1 cellular context compared by ENCODE assay signal in the genomic region with DNA sequence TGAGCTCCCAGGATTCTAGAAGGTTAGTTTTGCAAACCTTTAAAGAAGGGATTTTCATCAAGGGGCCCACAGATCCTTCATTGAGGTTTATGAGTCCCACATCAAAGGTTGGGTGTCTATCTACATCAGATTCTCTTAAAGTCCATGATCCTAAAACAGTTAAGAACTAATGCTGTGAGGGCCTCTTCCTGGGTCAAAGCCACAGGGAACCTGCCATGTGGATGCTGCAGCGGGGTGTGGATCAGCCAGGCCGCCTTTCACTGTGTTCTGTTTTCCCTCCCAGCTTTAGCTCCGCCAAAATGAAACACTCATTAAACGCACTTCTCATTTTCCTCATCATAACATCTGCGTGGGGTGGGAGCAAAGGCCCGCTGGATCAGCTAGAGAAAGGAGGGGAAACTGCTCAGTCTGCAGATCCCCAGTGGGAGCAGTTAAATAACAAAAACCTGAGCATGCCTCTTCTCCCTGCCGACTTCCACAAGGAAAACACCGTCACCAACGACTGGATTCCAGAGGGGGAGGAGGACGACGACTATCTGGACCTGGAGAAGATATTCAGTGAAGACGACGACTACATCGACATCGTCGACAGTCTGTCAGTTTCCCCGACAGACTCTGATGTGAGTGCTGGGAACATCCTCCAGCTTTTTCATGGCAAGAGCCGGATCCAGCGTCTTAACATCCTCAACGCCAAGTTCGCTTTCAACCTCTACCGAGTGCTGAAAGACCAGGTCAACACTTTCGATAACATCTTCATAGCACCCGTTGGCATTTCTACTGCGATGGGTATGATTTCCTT.
TF ChIP-seq lines count a peak whose summit lies in the region.

No MANE protein-coding gene starts in this region.

TF ChIP-seq in GM23338, 12 proteins besides CTCF, POLR2A, EP300 and RAD21 (continued from another document):
- TF ChIP-seq, protein P1, sequence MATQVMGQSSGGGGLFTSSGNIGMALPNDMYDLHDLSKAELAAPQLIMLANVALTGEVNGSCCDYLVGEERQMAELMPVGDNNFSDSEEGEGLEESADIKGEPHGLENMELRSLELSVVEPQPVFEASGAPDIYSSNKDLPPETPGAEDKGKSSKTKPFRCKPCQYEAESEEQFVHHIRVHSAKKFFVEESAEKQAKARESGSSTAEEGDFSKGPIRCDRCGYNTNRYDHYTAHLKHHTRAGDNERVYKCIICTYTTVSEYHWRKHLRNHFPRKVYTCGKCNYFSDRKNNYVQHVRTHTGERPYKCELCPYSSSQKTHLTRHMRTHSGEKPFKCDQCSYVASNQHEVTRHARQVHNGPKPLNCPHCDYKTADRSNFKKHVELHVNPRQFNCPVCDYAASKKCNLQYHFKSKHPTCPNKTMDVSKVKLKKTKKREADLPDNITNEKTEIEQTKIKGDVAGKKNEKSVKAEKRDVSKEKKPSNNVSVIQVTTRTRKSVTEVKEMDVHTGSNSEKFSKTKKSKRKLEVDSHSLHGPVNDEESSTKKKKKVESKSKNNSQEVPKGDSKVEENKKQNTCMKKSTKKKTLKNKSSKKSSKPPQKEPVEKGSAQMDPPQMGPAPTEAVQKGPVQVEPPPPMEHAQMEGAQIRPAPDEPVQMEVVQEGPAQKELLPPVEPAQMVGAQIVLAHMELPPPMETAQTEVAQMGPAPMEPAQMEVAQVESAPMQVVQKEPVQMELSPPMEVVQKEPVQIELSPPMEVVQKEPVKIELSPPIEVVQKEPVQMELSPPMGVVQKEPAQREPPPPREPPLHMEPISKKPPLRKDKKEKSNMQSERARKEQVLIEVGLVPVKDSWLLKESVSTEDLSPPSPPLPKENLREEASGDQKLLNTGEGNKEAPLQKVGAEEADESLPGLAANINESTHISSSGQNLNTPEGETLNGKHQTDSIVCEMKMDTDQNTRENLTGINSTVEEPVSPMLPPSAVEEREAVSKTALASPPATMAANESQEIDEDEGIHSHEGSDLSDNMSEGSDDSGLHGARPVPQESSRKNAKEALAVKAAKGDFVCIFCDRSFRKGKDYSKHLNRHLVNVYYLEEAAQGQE (IDR thresholded peaks at IDR 0.05; ENCODE audit: unreplicated experiment): no peak
- TF ChIP-seq POLR2AphosphoS5 (IDR thresholded peaks at IDR 0.05; ENCODE audit: low read depth): no peak
- no peak for TF ChIP-seq STAT1 (IDR thresholded peaks at IDR 0.05; ENCODE audit: unreplicated experiment)
- TF ChIP-seq NANOG (IDR thresholded peaks at IDR 0.05; ENCODE audit: borderline replicate concordance): no peak
- TF ChIP-seq JUNB (IDR thresholded peaks at IDR 0.05; ENCODE audit: unreplicated experiment): no peak
- TF ChIP-seq, protein P2, sequence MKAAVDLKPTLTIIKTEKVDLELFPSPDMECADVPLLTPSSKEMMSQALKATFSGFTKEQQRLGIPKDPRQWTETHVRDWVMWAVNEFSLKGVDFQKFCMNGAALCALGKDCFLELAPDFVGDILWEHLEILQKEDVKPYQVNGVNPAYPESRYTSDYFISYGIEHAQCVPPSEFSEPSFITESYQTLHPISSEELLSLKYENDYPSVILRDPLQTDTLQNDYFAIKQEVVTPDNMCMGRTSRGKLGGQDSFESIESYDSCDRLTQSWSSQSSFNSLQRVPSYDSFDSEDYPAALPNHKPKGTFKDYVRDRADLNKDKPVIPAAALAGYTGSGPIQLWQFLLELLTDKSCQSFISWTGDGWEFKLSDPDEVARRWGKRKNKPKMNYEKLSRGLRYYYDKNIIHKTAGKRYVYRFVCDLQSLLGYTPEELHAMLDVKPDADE (IDR thresholded peaks at IDR 0.05): no peak
- TF ChIP-seq, protein P3, sequence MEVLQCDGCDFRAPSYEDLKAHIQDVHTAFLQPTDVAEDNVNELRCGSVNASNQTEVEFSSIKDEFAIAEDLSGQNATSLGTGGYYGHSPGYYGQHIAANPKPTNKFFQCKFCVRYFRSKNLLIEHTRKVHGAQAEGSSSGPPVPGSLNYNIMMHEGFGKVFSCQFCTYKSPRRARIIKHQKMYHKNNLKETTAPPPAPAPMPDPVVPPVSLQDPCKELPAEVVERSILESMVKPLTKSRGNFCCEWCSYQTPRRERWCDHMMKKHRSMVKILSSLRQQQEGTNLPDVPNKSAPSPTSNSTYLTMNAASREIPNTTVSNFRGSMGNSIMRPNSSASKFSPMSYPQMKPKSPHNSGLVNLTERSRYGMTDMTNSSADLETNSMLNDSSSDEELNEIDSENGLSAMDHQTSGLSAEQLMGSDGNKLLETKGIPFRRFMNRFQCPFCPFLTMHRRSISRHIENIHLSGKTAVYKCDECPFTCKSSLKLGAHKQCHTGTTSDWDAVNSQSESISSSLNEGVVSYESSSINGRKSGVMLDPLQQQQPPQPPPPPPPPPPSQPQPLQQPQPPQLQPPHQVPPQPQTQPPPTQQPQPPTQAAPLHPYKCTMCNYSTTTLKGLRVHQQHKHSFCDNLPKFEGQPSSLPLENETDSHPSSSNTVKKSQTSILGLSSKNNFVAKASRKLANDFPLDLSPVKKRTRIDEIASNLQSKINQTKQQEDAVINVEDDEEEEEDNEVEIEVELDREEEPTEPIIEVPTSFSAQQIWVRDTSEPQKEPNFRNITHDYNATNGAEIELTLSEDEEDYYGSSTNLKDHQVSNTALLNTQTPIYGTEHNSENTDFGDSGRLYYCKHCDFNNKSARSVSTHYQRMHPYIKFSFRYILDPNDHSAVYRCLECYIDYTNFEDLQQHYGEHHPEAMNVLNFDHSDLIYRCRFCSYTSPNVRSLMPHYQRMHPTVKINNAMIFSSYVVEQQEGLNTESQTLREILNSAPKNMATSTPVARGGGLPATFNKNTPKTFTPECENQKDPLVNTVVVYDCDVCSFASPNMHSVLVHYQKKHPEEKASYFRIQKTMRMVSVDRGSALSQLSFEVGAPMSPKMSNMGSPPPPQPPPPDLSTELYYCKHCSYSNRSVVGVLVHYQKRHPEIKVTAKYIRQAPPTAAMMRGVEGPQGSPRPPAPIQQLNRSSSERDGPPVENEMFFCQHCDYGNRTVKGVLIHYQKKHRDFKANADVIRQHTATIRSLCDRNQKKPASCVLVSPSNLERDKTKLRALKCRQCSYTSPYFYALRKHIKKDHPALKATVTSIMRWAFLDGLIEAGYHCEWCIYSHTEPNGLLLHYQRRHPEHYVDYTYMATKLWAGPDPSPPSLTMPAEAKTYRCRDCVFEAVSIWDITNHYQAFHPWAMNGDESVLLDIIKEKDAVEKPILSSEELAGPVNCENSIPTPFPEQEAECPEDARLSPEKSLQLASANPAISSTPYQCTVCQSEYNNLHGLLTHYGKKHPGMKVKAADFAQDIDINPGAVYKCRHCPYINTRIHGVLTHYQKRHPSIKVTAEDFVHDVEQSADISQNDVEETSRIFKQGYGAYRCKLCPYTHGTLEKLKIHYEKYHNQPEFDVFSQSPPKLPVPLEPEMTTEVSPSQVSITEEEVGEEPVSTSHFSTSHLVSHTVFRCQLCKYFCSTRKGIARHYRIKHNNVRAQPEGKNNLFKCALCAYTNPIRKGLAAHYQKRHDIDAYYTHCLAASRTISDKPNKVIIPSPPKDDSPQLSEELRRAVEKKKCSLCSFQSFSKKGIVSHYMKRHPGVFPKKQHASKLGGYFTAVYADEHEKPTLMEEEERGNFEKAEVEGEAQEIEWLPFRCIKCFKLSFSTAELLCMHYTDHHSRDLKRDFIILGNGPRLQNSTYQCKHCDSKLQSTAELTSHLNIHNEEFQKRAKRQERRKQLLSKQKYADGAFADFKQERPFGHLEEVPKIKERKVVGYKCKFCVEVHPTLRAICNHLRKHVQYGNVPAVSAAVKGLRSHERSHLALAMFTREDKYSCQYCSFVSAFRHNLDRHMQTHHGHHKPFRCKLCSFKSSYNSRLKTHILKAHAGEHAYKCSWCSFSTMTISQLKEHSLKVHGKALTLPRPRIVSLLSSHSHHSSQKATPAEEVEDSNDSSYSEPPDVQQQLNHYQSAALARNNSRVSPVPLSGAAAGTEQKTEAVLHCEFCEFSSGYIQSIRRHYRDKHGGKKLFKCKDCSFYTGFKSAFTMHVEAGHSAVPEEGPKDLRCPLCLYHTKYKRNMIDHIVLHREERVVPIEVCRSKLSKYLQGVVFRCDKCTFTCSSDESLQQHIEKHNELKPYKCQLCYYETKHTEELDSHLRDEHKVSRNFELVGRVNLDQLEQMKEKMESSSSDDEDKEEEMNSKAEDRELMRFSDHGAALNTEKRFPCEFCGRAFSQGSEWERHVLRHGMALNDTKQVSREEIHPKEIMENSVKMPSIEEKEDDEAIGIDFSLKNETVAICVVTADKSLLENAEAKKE (CRISPR knock-in tag; IDR thresholded peaks at IDR 0.05): no peak
- TF ChIP-seq EZH2phosphoT487 (IDR thresholded peaks at IDR 0.05; ENCODE audit: unreplicated experiment): no peak
- no peak for TF ChIP-seq ZNF114 (CRISPR knock-in tag; IDR thresholded peaks at IDR 0.05)
- TF ChIP-seq CREB1 (CRISPR knock-in tag; IDR thresholded peaks at IDR 0.05; ENCODE audit: low read depth): no peak
